Comparison of ENCODE assay signal across 1 cellular context in genomic region chr6:80517525-80517924, GRCh38.
TF ChIP-seq lines count a peak whose summit lies in the region.

No MANE protein-coding gene starts in this region.

TF ChIP-seq in K562, 482 proteins besides CTCF, POLR2A, EP300 and RAD21:
- TF ChIP-seq CHD7 (IDR thresholded peaks at IDR 0.05; ENCODE audit: low read depth, low read length) = no peak
- TF ChIP-seq TFE3 (CRISPR knock-in tag; IDR thresholded peaks at IDR 0.05) = peak; percentile 45; the same call in 1 of the 2 replicates
